Comparison of ENCODE assay signal across 8 cellular contexts in the genomic region with DNA sequence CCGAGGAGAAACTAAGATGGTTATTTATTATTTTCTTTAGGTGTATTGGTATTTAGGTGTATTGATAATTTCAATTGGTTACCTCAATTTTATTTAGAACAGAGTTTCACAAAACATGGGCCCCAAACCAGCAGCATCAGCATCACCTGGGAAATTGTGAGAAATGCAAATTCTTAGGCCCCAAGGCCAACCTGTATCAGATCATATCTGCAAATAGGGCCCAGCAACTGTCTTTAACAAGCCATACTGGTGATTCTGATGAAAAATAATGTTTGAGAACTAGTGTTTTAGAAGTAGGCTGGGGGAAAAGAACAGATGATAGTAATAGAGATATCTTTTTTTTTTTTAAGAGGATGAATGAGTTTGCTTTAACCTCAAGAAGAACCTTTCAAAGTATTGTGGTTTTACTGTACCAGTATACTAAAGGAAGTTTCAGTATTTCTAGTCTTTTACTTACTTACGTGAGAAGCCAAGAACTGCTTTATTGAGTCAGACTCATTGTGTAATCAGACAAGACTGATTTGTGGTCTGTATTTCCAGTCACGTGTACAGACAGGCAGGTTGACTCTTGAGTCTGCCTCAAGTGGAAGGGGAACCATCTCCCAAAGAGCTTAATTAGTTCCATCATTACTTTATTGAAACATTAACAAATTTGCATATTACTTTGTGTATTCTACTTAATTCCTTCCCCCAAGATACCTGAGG.
DNase-seq lines count a peak whose midpoint lies in the region; ATAC-seq and TF ChIP-seq lines count a peak whose summit lies in the region.

No MANE protein-coding gene starts in this region.

- 37% methylated on average over 3 of the region's 3 CpGs for WGBS in prostate gland

- H3K9me3 ChIP-seq in prostate gland = no peaks in the 10 kb centered on the region
- H3K9me3 ChIP-seq in uterus = no peaks in the 10 kb centered on the region

- H3K36me3 Mint-ChIP-seq in progenitor cell of endocrine pancreas (ENCODE audit: insufficient read depth) = no peaks in the 10 kb centered on the region

- H3K27ac Mint-ChIP-seq in progenitor cell of endocrine pancreas = no peak overlapping the region

- TF ChIP-seq POLR2A in prostate gland (IDR thresholded peaks at IDR 0.05) (no peak), uterus (IDR thresholded peaks at IDR 0.05) (no peak)

- intact Hi-C loops in prostate gland (cut with DNase I) = no loop called here
- intact Hi-C loops in uterus (cut with DNase I; ENCODE audit: low total_unique reads) = no loop called here

- peaks cover 6% of the 10 kb centered on the region for H3K4me1 Mint-ChIP-seq in progenitor cell of endocrine pancreas (ENCODE audit: low read depth)

- peaks cover 3% of the 10 kb centered on the region for H3K9me3 Mint-ChIP-seq in progenitor cell of endocrine pancreas (ENCODE audit: low read depth)

- no peak overlapping the region for H3K4me3 Mint-ChIP-seq in progenitor cell of endocrine pancreas (ENCODE audit: low read depth)

- no peak for TF ChIP-seq CTCF in prostate gland (IDR thresholded peaks at IDR 0.05)
- TF ChIP-seq CTCF in uterus (IDR thresholded peaks at IDR 0.05) = no peak
- no peak for TF ChIP-seq CTCF in progenitor cell of endocrine pancreas (IDR thresholded peaks at IDR 0.05; ENCODE audit: unreplicated experiment)

- DNase-seq in CD1c-positive myeloid dendritic cell (ENCODE audit: extremely low spot score) = peak; percentile 19
- DNase-seq in SHP77 (lab: John Stamatoyannopoulos, UW) = peak; percentile 27 to 58
- DNase-seq in prostate gland (ENCODE audit: low spot score) = peak; percentile 53
- no peak for DNase-seq in uterus
- no peak for DNase-seq in progenitor cell of endocrine pancreas (ENCODE audit: low spot score, unreplicated experiment)
- DNase-seq in RPMI8226 = no peak

- H3K27ac ChIP-seq in prostate gland = no peak overlapping the region
- H3K27ac ChIP-seq in uterus = no peak overlapping the region

- ATAC-seq in GM19324 (IDR thresholded peaks at IDR 0.05; ENCODE audit: low FRiP score, unreplicated experiment) (peak; percentile 72), HG03280 (IDR thresholded peaks at IDR 0.05; ENCODE audit: unreplicated experiment) (peak; percentile 85)

- H3K4me3 ChIP-seq in prostate gland (no peak overlapping the region), uterus (no peak overlapping the region)

- H3K4me1 ChIP-seq in prostate gland (replicated peaks) (no peaks in the 10 kb centered on the region), uterus (no peaks in the 10 kb centered on the region)

- H3K27me3 ChIP-seq in prostate gland (replicated peaks; ENCODE audit: insufficient read depth) = no peaks in the 10 kb centered on the region
- H3K27me3 ChIP-seq in uterus = no peaks in the 10 kb centered on the region

- no peaks in the 10 kb centered on the region for H3K27me3 Mint-ChIP-seq in progenitor cell of endocrine pancreas

- no peaks in the 10 kb centered on the region for H3K36me3 ChIP-seq in prostate gland
- H3K36me3 ChIP-seq in uterus = no peaks in the 10 kb centered on the region

Comparison
In these comparisons a context has a peak if more than half of its experiments do, and no peak if none do; other contexts are left out.
1. DNase-seq: peak in CD1c-positive myeloid dendritic cell (single experiment), SHP77 (2 of 2) and prostate gland (single experiment); none in uterus (0 of 2), progenitor cell of endocrine pancreas (single experiment) and RPMI8226 (single experiment).